ENCODE assay signal across 8 cellular contexts in genomic region chr5:111513175-111513520, GRCh38. TPM values are rescaled to one million over a fixed set of nuclear protein-coding genes. Genes with fewer than 3 reads are reported as not detected.
DNase-seq lines count a peak whose midpoint lies in the region; ATAC-seq and TF ChIP-seq lines count a peak whose summit lies in the region.

No MANE protein-coding gene starts in this region.

- no peaks in the 10 kb centered on the region for H3K27me3 Mint-ChIP-seq in nephron (ENCODE audit: low read depth)

- H4K20me1 ChIP-seq in Karpas-422 (ENCODE audit: insufficient read depth, low read depth, low read length) = no peaks in the 10 kb centered on the region; the same call in 1 of the 2 replicates

- peak overlapping the region; percentile 97 for H3K4me2 ChIP-seq in Karpas-422 (ENCODE audit: low read depth, low read length, poor library complexity, severe bottlenecking)

- POLR2A ChIA-PET in BJ (lab: Charles Lee) = no interaction called here

- peak overlapping the region; percentile 96 to 99 (median 97) for H3K27ac Mint-ChIP-seq in nephron

- no peaks in the 10 kb centered on the region for H3K27me3 ChIP-seq in BJ (ENCODE audit: control insufficient read depth, insufficient read depth, low read length)
- no peaks in the 10 kb centered on the region for H3K27me3 ChIP-seq in Karpas-422 (ENCODE audit: low read length)

- H3K36me3 Mint-ChIP-seq in nephron (ENCODE audit: low read depth) = no peaks in the 10 kb centered on the region

- H3K36me3 ChIP-seq in BJ (ENCODE audit: control insufficient read depth, insufficient read depth, low read length) (no peaks in the 10 kb centered on the region), Karpas-422 (ENCODE audit: insufficient read depth, low read length) (no peaks in the 10 kb centered on the region)

- no peak for DNase-seq in BJ (ENCODE audit: low read depth)
- DNase-seq in Karpas-422 = no peak
- no peak for DNase-seq in NCI-H524 treated with DMSO at 0.1 percent for 48 hours (lab: John Stamatoyannopoulos, UW)
- DNase-seq in NCI-H146 (lab: John Stamatoyannopoulos, UW) = no peak

- H3K27ac ChIP-seq in Karpas-422 (ENCODE audit: low read length) = peak overlapping the region; percentile 78
- H3K27ac ChIP-seq in cingulate gyrus (ENCODE audit: low read depth, low read length) = peak overlapping the region; percentile 85

- ATAC-seq in GM18868 (IDR thresholded peaks at IDR 0.05; ENCODE audit: unreplicated experiment) = no peak
- ATAC-seq in GM21515 (IDR thresholded peaks at IDR 0.05; ENCODE audit: unreplicated experiment) = no peak

- H3K4me1 ChIP-seq in Karpas-422 (ENCODE audit: low read length) = peaks cover 37% of the 10 kb centered on the region

- H3K9me3 ChIP-seq in Karpas-422 (ENCODE audit: low read length) = no peaks in the 10 kb centered on the region

- H3K4me3 ChIP-seq in BJ (ENCODE audit: low read depth, low read length) (peak overlapping the region; percentile 88), Karpas-422 (ENCODE audit: low read length) (peak overlapping the region; percentile 77)

- H3K79me2 ChIP-seq in Karpas-422 (ENCODE audit: low read length) = peaks cover 36% of the 10 kb centered on the region

- 0 out of 2 replicates have a peak, but pooled peaks cover 2% of the 10 kb centered on the region for H3K9me2 ChIP-seq in Karpas-422 (replicated peaks; ENCODE audit: insufficient read depth, low read length)

- H3K4me1 Mint-ChIP-seq in nephron = peaks cover 43% of the 10 kb centered on the region

- H3K9ac ChIP-seq in Karpas-422 (ENCODE audit: low read length) = peak overlapping the region; percentile 84

- TF ChIP-seq CTCF in BJ (IDR thresholded peaks at IDR 0.05; ENCODE audit: insufficient read depth, low read depth, low read length) (no peak), nephron (IDR thresholded peaks at IDR 0.05; ENCODE audit: unreplicated experiment in 3 of 3) (no peak)

- CTCF ChIA-PET in BJ (lab: Yijun Ruan, JAX) = interaction anchor here (1.3 to 3.3 kb wide), 2 partner anchors 15 to 19 kb away, joined by 4 to 15 read pairs; no protein-coding TSS in a partner anchor

- H3K9me3 Mint-ChIP-seq in nephron = no peaks in the 10 kb centered on the region

- H3K4me3 Mint-ChIP-seq in nephron = peak overlapping the region; percentile 95 to 99 (median 98)

- H2AFZ ChIP-seq in Karpas-422 (ENCODE audit: low read length) = peak overlapping the region; percentile 94

RNA-seq across cellular contexts. Expression of gene STARD4, which starts 0.8 kb away (rescaled TPM):
- 8.5 and 14.6 TPM in 2 replicates for polyA plus RNA-seq in BJ (2011; rRNA removed)
- 8.6 and 10.0 TPM in 2 replicates for polyA minus RNA-seq in BJ (2011; rRNA and poly(A)+ RNA removed)
- total RNA-seq in Karpas-422 (2014; rRNA removed; shearing (Covaris generic); ENCODE audit: low replicate concordance) = 23.1 and 29.3 TPM in 2 replicates
